ENCODE assay signal across 1 cellular context in genomic region chr11:65489706-65490310, GRCh38.
TF ChIP-seq lines count a peak whose summit lies in the region.

No MANE protein-coding gene starts in this region.

TF ChIP-seq in HCT116, 20 proteins besides CTCF, POLR2A, EP300 and RAD21 (continued from another document):
- TF ChIP-seq ATF3 (IDR thresholded peaks at IDR 0.05) (no peak), REST (IDR thresholded peaks at IDR 0.05; ENCODE audit: low read depth) (no peak), EZH2phosphoT487 (IDR thresholded peaks at IDR 0.05; ENCODE audit: borderline replicate concordance) (no peak), FOSL1 (IDR thresholded peaks at IDR 0.05; ENCODE audit: low read depth) (no peak), ZNF274 (IDR thresholded peaks at IDR 0.05; ENCODE audit: low read depth, low read length) (no peak), TCF7L2 (IDR thresholded peaks at IDR 0.05; ENCODE audit: borderline replicate concordance, extremely low read depth, insufficient read depth, insufficient read length) (peak; percentile 48), JUND (IDR thresholded peaks at IDR 0.05) (no peak), SIN3A (IDR thresholded peaks at IDR 0.05; ENCODE audit: low read depth) (no peak), MAX (IDR thresholded peaks at IDR 0.05) (no peak), CEBPB (IDR thresholded peaks at IDR 0.05; ENCODE audit: low read depth) (no peak), EZH2 (IDR thresholded peaks at IDR 0.05) (no peak), ELF1 (IDR thresholded peaks at IDR 0.05; ENCODE audit: borderline replicate concordance, low read depth) (no peak)
